In genomic region chr5:7242118-7242517, GRCh38 we compare ENCODE assay signal across 36 cellular contexts.
"Had no signal": no experiment of that assay in that cellular context is flagged by ENCODE, and none has a peak within 500 bp of the region (broad histone marks: within the 10 kb centered on the region; RNA-seq: fewer than 3 reads in every experiment).

No MANE protein-coding gene starts in this region.

- H3K36me3 ChIP-seq: adrenal gland, brain microvascular endothelial cell, breast epithelium had no signal

- H3K9me3 ChIP-seq: adrenal gland, body of pancreas, breast epithelium had no signal

- FAIRE-seq: astrocyte, TTC549 had no signal

- H3K4me3 ChIP-seq: adrenal gland, body of pancreas, breast epithelium had no signal

- H3K4me1 ChIP-seq: adrenal gland, body of pancreas, breast epithelium had no signal

- H3K9me3 Mint-ChIP-seq: activated B cell treated with CpG ODN at 0.5 μM for 24 hours; activated CD4-positive, alpha-beta memory T cell treated with anti-CD3 and anti-CD28 coated beads for 36 hours; activated CD4-positive, alpha-beta T cell treated with anti-CD3 and anti-CD28 coated beads, Interleukin-2, amount 10 ng/mL, durations not matched to agents 24 days and 14 days; activated CD8-positive, alpha-beta T cell treated with anti-CD3 and anti-CD28 coated beads for 36 hours; activated naive CD8-positive, alpha-beta T cell treated with anti-CD3 and anti-CD28 coated beads for 36 hours; activated T-cell treated with anti-CD3 and anti-CD28 coated beads, Interleukin-2, amount 50 U/mL, for 4 hours; activated T-helper 1 cell treated with anti-CD3 and anti-CD28 coated beads, Interleukin-12 subunit alpha, Interleukin-12 subunit beta, Interleukin-2, Interleukin-4 antibody, amounts not matched to agents 30 ng/mL and 10 ng/mL and 1 ng/mL, durations not matched to agents 14 hours and 24 hours and 36 hours had no signal

- H3K4me3 Mint-ChIP-seq: activated B cell treated with CpG ODN at 0.5 μM for 24 hours; activated CD4-positive, alpha-beta memory T cell treated with anti-CD3 and anti-CD28 coated beads for 36 hours; activated CD4-positive, alpha-beta T cell treated with anti-CD3 and anti-CD28 coated beads, Interleukin-2, amount 10 ng/mL, durations not matched to agents 24 days and 14 days; activated CD8-positive, alpha-beta T cell treated with anti-CD3 and anti-CD28 coated beads for 36 hours; activated naive CD4-positive, alpha-beta T cell treated with anti-CD3 and anti-CD28 coated beads for 36 hours; activated naive CD8-positive, alpha-beta T cell treated with anti-CD3 and anti-CD28 coated beads for 36 hours; activated T-cell treated with anti-CD3 and anti-CD28 coated beads, Interleukin-2, amount 50 U/mL, for 4 hours; activated T-cell treated with anti-CD3 and anti-CD28 coated beads, Interleukin-2, amount 50 U/mL, for 72 hours; activated T-helper 1 cell treated with anti-CD3 and anti-CD28 coated beads, Interleukin-12 subunit alpha, Interleukin-12 subunit beta, Interleukin-2, Interleukin-4 antibody, amounts not matched to agents 30 ng/mL and 10 ng/mL and 1 ng/mL, durations not matched to agents 14 hours and 24 hours and 36 hours; activated T-helper 17 cell treated with anti-CD3 and anti-CD28 coated beads, Interleukin-2, amount 50 U/mL, for 72 hours; T-helper 1 cell treated with Interleukin-12 subunit alpha and Interleukin-12 subunit beta and Interleukin-4 antibody, amounts not matched to agents 30 μg/mL and 1 μg/mL, for 36 hours; T-helper 2 cell treated with Interferon-gamma antibody and Interleukin-4, amounts not matched to agents 5 μg/mL and 100 μg/mL, for 36 hours had no signal

- ATAC-seq: activated CD8-positive, alpha-beta T cell treated with anti-CD3 and anti-CD28 coated beads for 36 hours; activated naive CD4-positive, alpha-beta T cell treated with anti-CD3 and anti-CD28 coated beads, Interleukin-2, amount 50 U/mL, for 72 hours; activated T-cell treated with anti-CD3 and anti-CD28 coated beads, Interleukin-2, amount 50 U/mL, for 4 hours; activated T-cell treated with anti-CD3 and anti-CD28 coated beads, Interleukin-2, amount 50 U/mL, for 72 hours; activated T-helper 17 cell treated with anti-CD3 and anti-CD28 coated beads, Interleukin-2, amount 50 U/mL, for 72 hours; body of pancreas had no signal

- H3K27me3 Mint-ChIP-seq: activated B cell treated with CpG ODN at 0.5 μM for 24 hours; activated CD4-positive, alpha-beta memory T cell treated with anti-CD3 and anti-CD28 coated beads for 36 hours; activated CD4-positive, alpha-beta T cell treated with anti-CD3 and anti-CD28 coated beads, Interleukin-2, amount 10 ng/mL, durations not matched to agents 24 days and 14 days; activated CD8-positive, alpha-beta T cell treated with anti-CD3 and anti-CD28 coated beads for 36 hours; activated naive CD8-positive, alpha-beta T cell treated with anti-CD3 and anti-CD28 coated beads for 36 hours had no signal

- H3K27ac ChIP-seq: adrenal gland, body of pancreas, brain microvascular endothelial cell, breast epithelium, VCaP had no signal

- H3K36me3 Mint-ChIP-seq: activated CD4-positive, alpha-beta memory T cell treated with anti-CD3 and anti-CD28 coated beads for 36 hours; activated naive CD8-positive, alpha-beta T cell treated with anti-CD3 and anti-CD28 coated beads for 36 hours had no signal

- DNase-seq: activated B cell treated with CpG ODN at 0.5 μM for 24 hours; activated CD4-positive, alpha-beta memory T cell treated with anti-CD3 and anti-CD28 coated beads for 36 hours; activated CD4-positive, alpha-beta T cell treated with anti-CD3 and anti-CD28 coated beads for 4 hours; activated CD4-positive, alpha-beta T cell treated with anti-CD3 and anti-CD28 coated beads, Interleukin-2, amount 10 ng/mL, durations not matched to agents 24 days and 14 days; activated CD4-positive, alpha-beta T cell treated with anti-CD3 and anti-CD28 coated beads, Interleukin-2, amount 50 U/mL, for 1 hour; activated CD4-positive, alpha-beta T cell treated with anti-CD3 and anti-CD28 coated beads, Interleukin-2, amount 50 U/mL, for 4 hours; activated CD4-positive, CD25-positive, alpha-beta regulatory T cell treated with anti-CD3 and anti-CD28 coated beads, Interleukin-2, amount 50 U/mL, for 72 hours; activated CD8-positive, alpha-beta memory T cell treated with anti-CD3 and anti-CD28 coated beads, Interleukin-2, amount 50 U/mL, for 4 hours; activated CD8-positive, alpha-beta T cell treated with anti-CD3 and anti-CD28 coated beads for 36 hours; activated effector memory CD4-positive, alpha-beta T cell treated with anti-CD3 and anti-CD28 coated beads, Interleukin-2, amount 50 U/mL, for 16 hours; activated gamma-delta T cell treated with Interleukin-2 at 50 U/mL for 16 hours; activated naive CD4-positive, alpha-beta T cell; activated naive CD4-positive, alpha-beta T cell treated with anti-CD3 and anti-CD28 coated beads for 36 hours; activated naive CD4-positive, alpha-beta T cell treated with anti-CD3 and anti-CD28 coated beads, Interleukin-2, amount 50 U/mL, for 16 hours; activated naive CD8-positive, alpha-beta T cell treated with anti-CD3 and anti-CD28 coated beads for 36 hours; activated T-cell treated with anti-CD3 and anti-CD28 coated beads for 4 hours; activated T-cell treated with anti-CD3 and anti-CD28 coated beads, Interleukin-2, amount 50 U/mL, for 1 hour; activated T-cell treated with anti-CD3 and anti-CD28 coated beads, Interleukin-2, amount 50 U/mL, for 4 hours; activated T-cell treated with anti-CD3 and anti-CD28 coated beads, Interleukin-2, amount 50 U/mL, for 72 hours; adrenal gland; amniotic stem cell; aorta; body of pancreas; brain microvascular endothelial cell; central memory CD4-positive, alpha-beta T cell; T-helper 2 cell; T-helper 9 cell had no signal

- H3K4me1 Mint-ChIP-seq: activated B cell treated with CpG ODN at 0.5 μM for 24 hours; activated CD4-positive, alpha-beta T cell treated with anti-CD3 and anti-CD28 coated beads, Interleukin-2, amount 10 ng/mL, durations not matched to agents 24 days and 14 days; activated naive CD8-positive, alpha-beta T cell treated with anti-CD3 and anti-CD28 coated beads for 36 hours; activated T-helper 17 cell treated with anti-CD3 and anti-CD28 coated beads, Interleukin-2, amount 50 U/mL, for 72 hours had no signal

- H3K27ac Mint-ChIP-seq: activated B cell treated with CpG ODN at 0.5 μM for 24 hours; activated CD4-positive, alpha-beta memory T cell treated with anti-CD3 and anti-CD28 coated beads for 36 hours; activated CD4-positive, alpha-beta T cell treated with anti-CD3 and anti-CD28 coated beads, Interleukin-2, amount 10 ng/mL, durations not matched to agents 24 days and 14 days; activated CD8-positive, alpha-beta T cell treated with anti-CD3 and anti-CD28 coated beads for 36 hours; activated naive CD4-positive, alpha-beta T cell treated with anti-CD3 and anti-CD28 coated beads for 36 hours; activated naive CD4-positive, alpha-beta T cell treated with anti-CD3 and anti-CD28 coated beads, Interleukin-2, amount 50 U/mL, for 72 hours; activated naive CD8-positive, alpha-beta T cell treated with anti-CD3 and anti-CD28 coated beads for 36 hours; activated T-cell treated with anti-CD3 and anti-CD28 coated beads, Interleukin-2, amount 50 U/mL, for 72 hours; activated T-helper 1 cell treated with anti-CD3 and anti-CD28 coated beads, Interleukin-12 subunit alpha, Interleukin-12 subunit beta, Interleukin-2, Interleukin-4 antibody, amounts not matched to agents 30 ng/mL and 10 ng/mL and 1 ng/mL, durations not matched to agents 14 hours and 24 hours and 36 hours; activated T-helper 17 cell treated with anti-CD3 and anti-CD28 coated beads, Interleukin-2, amount 50 U/mL, for 72 hours; T-helper 1 cell treated with Interleukin-12 subunit alpha and Interleukin-12 subunit beta and Interleukin-4 antibody, amounts not matched to agents 30 μg/mL and 1 μg/mL, for 36 hours; T-helper 2 cell treated with Interferon-gamma antibody and Interleukin-4, amounts not matched to agents 5 μg/mL and 100 μg/mL, for 36 hours had no signal

- H3K27me3 ChIP-seq: adrenal gland, body of pancreas, brain microvascular endothelial cell, breast epithelium had no signal
